1 cellular context compared by ENCODE assay signal in the genomic region with DNA sequence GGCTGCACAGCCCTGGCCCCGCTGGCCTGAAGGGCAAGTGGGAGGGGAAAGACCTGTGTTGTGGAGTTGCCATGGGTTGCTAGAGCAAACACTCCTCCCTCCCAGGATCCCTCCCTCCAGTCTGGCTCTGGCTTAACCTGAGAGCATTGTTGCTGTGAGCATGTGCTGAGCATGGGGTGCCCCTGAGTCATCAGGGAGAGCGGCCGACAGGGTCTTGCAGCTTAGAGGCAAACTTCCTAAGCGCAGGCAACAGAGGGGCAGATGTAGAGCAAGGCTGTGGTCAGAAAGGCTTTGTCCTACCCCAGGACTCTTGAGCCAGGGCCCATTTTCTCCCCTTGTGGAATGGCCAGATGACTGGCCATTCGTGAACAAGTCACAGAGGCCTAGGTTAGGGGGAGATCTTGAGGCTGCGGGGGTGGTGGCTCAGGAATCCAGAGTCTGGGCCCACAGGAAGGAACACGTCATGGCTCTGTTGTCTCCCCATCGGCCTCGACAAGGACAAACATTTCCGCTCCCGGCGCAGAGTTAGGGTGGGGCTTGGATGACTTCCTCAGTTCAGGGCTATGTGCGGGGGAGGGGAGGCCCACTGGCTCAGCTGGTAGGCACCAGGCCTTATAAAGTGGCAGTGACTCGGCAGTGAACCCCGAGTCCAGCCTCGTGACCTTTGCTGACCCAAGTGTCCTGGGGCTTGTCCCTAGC.
TF ChIP-seq lines count a peak whose summit lies in the region.

No MANE protein-coding gene starts in this region.

TF ChIP-seq in K562, 482 proteins besides CTCF, POLR2A, EP300 and RAD21 (continued from another document and continues in another):
- TF ChIP-seq, protein P1, sequence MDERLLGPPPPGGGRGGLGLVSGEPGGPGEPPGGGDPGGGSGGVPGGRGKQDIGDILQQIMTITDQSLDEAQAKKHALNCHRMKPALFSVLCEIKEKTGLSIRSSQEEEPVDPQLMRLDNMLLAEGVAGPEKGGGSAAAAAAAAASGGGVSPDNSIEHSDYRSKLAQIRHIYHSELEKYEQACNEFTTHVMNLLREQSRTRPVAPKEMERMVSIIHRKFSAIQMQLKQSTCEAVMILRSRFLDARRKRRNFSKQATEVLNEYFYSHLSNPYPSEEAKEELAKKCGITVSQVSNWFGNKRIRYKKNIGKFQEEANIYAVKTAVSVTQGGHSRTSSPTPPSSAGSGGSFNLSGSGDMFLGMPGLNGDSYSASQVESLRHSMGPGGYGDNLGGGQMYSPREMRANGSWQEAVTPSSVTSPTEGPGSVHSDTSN (CRISPR knock-in tag; IDR thresholded peaks at IDR 0.05; ENCODE audit: low read depth): no peak
- TF ChIP-seq, protein P1 (tag; conservative IDR thresholded peaks at IDR 0.05; ENCODE audit: low read depth): no peak; the same call in 1 of the 2 replicates
- TF ChIP-seq SMAD2 (IDR thresholded peaks at IDR 0.05; ENCODE audit: low read depth, low read length) (no peak), CBX1 (IDR thresholded peaks at IDR 0.05; ENCODE audit: low read depth) (no peak), L3MBTL2 (IDR thresholded peaks at IDR 0.05) (peak; percentile 99), ZNF133 (CRISPR knock-in tag; IDR thresholded peaks at IDR 0.05) (no peak), HDAC3 (IDR thresholded peaks at IDR 0.05; ENCODE audit: borderline replicate concordance, partially characterized antibody) (no peak), CHD4 (IDR thresholded peaks at IDR 0.05; ENCODE audit: insufficient read depth, insufficient replicate concordance, low read depth, low read length, poor library complexity, severe bottlenecking) (no peak), NR2C1 (IDR thresholded peaks at IDR 0.05) (no peak), NR2C1 (tag; IDR thresholded peaks at IDR 0.05) (peak; percentile 54), FOXA3 (CRISPR knock-in tag; conservative IDR thresholded peaks at IDR 0.05 in 1 of 2, IDR thresholded peaks at IDR 0.05 in 1 of 2) (peak in 1 of 2 experiments; percentile 86; a peak in 3 of 4 replicates), NR3C1 (CRISPR knock-in tag; IDR thresholded peaks at IDR 0.05) (no peak), ESRRA (IDR thresholded peaks at IDR 0.05; ENCODE audit: borderline replicate concordance, low read depth) (peak; percentile 92), KDM5B (IDR thresholded peaks at IDR 0.05; ENCODE audit: insufficient replicate concordance, low read depth, low read length) (peak; percentile 74), GABPB2 (CRISPR knock-in tag; conservative IDR thresholded peaks at IDR 0.05) (no peak), ZNF785 (CRISPR knock-in tag; IDR thresholded peaks at IDR 0.05) (no peak), CBX8 (IDR thresholded peaks at IDR 0.05; ENCODE audit: borderline replicate concordance, extremely low read depth, low read depth, low read length, poor library complexity, severe bottlenecking) (no peak), HDAC1 (IDR thresholded peaks at IDR 0.05) (peak in 1 of 2 experiments; percentile 78; a peak in 2 of 4 replicates), HNRNPL (IDR thresholded peaks at IDR 0.05; ENCODE audit: low read depth, low read length) (peak; percentile 54; the same call in 1 of the 2 replicates), PCBP1 (IDR thresholded peaks at IDR 0.05; ENCODE audit: low read depth, low read length, poor library complexity, severe bottlenecking) (no peak), ZNF197 (CRISPR knock-in tag; IDR thresholded peaks at IDR 0.05; ENCODE audit: low read depth) (peak; percentile 95), SREBF1 (IDR thresholded peaks at IDR 0.05; ENCODE audit: borderline replicate concordance, low read depth, low read length) (no peak), GATA2 (CRISPR knock-in tag; IDR thresholded peaks at IDR 0.05) (no peak; the same call in 1 of the 2 replicates), NCOA1 (IDR thresholded peaks at IDR 0.05; ENCODE audit: low read depth) (peak; percentile 85), GATAD2A (IDR thresholded peaks at IDR 0.05) (peak; percentile 45), ZNF121 (CRISPR knock-in tag; conservative IDR thresholded peaks at IDR 0.05) (no peak), TAF7 (tag; IDR thresholded peaks at IDR 0.05) (no peak), ETS2 (tag; IDR thresholded peaks at IDR 0.05; ENCODE audit: borderline replicate concordance, poor library complexity, severe bottlenecking) (no peak), STAT5B (CRISPR knock-in tag; IDR thresholded peaks at IDR 0.05) (no peak), SMAD3 (CRISPR knock-in tag; conservative IDR thresholded peaks at IDR 0.05) (peak; percentile 88), NFXL1 (CRISPR knock-in tag; IDR thresholded peaks at IDR 0.05) (peak; percentile 73; the same call in 1 of the 2 replicates), SAP30 (IDR thresholded peaks at IDR 0.05; ENCODE audit: borderline replicate concordance, insufficient read depth, low read depth, low read length, poor library complexity, severe bottlenecking) (no peak), BMI1 (IDR thresholded peaks at IDR 0.05; ENCODE audit: low read length) (peak; percentile 88)
- TF ChIP-seq, protein P2, sequence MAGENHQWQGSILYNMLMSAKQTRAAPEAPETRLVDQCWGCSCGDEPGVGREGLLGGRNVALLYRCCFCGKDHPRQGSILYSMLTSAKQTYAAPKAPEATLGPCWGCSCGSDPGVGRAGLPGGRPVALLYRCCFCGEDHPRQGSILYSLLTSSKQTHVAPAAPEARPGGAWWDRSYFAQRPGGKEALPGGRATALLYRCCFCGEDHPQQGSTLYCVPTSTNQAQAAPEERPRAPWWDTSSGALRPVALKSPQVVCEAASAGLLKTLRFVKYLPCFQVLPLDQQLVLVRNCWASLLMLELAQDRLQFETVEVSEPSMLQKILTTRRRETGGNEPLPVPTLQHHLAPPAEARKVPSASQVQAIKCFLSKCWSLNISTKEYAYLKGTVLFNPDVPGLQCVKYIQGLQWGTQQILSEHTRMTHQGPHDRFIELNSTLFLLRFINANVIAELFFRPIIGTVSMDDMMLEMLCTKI (IDR thresholded peaks at IDR 0.05; ENCODE audit: partially characterized antibody): no peak
- TF ChIP-seq, protein P3, sequence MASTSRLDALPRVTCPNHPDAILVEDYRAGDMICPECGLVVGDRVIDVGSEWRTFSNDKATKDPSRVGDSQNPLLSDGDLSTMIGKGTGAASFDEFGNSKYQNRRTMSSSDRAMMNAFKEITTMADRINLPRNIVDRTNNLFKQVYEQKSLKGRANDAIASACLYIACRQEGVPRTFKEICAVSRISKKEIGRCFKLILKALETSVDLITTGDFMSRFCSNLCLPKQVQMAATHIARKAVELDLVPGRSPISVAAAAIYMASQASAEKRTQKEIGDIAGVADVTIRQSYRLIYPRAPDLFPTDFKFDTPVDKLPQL (IDR thresholded peaks at IDR 0.05; ENCODE audit: extremely low read depth, insufficient read length): no peak
- TF ChIP-seq, protein P4, sequence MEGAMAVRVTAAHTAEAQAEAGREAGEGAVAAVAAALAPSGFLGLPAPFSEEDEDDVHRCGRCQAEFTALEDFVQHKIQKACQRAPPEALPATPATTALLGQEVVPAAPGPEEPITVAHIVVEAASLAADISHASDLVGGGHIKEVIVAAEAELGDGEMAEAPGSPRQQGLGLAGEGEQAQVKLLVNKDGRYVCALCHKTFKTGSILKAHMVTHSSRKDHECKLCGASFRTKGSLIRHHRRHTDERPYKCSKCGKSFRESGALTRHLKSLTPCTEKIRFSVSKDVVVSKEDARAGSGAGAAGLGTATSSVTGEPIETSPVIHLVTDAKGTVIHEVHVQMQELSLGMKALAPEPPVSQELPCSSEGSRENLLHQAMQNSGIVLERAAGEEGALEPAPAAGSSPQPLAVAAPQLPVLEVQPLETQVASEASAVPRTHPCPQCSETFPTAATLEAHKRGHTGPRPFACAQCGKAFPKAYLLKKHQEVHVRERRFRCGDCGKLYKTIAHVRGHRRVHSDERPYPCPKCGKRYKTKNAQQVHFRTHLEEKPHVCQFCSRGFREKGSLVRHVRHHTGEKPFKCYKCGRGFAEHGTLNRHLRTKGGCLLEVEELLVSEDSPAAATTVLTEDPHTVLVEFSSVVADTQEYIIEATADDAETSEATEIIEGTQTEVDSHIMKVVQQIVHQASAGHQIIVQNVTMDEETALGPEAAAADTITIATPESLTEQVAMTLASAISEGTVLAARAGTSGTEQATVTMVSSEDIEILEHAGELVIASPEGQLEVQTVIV (CRISPR knock-in tag; IDR thresholded peaks at IDR 0.05; ENCODE audit: borderline replicate concordance): no peak
- TF ChIP-seq, protein P5, sequence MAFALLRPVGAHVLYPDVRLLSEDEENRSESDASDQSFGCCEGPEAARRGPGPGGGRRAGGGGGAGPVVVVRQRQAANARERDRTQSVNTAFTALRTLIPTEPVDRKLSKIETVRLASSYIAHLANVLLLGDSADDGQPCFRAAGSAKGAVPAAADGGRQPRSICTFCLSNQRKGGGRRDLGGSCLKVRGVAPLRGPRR (CRISPR knock-in tag; IDR thresholded peaks at IDR 0.05): no peak
- TF ChIP-seq, protein P6, sequence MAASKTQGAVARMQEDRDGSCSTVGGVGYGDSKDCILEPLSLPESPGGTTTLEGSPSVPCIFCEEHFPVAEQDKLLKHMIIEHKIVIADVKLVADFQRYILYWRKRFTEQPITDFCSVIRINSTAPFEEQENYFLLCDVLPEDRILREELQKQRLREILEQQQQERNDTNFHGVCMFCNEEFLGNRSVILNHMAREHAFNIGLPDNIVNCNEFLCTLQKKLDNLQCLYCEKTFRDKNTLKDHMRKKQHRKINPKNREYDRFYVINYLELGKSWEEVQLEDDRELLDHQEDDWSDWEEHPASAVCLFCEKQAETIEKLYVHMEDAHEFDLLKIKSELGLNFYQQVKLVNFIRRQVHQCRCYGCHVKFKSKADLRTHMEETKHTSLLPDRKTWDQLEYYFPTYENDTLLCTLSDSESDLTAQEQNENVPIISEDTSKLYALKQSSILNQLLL (CRISPR knock-in tag; IDR thresholded peaks at IDR 0.05; ENCODE audit: borderline replicate concordance): no peak
- TF ChIP-seq, protein P7, sequence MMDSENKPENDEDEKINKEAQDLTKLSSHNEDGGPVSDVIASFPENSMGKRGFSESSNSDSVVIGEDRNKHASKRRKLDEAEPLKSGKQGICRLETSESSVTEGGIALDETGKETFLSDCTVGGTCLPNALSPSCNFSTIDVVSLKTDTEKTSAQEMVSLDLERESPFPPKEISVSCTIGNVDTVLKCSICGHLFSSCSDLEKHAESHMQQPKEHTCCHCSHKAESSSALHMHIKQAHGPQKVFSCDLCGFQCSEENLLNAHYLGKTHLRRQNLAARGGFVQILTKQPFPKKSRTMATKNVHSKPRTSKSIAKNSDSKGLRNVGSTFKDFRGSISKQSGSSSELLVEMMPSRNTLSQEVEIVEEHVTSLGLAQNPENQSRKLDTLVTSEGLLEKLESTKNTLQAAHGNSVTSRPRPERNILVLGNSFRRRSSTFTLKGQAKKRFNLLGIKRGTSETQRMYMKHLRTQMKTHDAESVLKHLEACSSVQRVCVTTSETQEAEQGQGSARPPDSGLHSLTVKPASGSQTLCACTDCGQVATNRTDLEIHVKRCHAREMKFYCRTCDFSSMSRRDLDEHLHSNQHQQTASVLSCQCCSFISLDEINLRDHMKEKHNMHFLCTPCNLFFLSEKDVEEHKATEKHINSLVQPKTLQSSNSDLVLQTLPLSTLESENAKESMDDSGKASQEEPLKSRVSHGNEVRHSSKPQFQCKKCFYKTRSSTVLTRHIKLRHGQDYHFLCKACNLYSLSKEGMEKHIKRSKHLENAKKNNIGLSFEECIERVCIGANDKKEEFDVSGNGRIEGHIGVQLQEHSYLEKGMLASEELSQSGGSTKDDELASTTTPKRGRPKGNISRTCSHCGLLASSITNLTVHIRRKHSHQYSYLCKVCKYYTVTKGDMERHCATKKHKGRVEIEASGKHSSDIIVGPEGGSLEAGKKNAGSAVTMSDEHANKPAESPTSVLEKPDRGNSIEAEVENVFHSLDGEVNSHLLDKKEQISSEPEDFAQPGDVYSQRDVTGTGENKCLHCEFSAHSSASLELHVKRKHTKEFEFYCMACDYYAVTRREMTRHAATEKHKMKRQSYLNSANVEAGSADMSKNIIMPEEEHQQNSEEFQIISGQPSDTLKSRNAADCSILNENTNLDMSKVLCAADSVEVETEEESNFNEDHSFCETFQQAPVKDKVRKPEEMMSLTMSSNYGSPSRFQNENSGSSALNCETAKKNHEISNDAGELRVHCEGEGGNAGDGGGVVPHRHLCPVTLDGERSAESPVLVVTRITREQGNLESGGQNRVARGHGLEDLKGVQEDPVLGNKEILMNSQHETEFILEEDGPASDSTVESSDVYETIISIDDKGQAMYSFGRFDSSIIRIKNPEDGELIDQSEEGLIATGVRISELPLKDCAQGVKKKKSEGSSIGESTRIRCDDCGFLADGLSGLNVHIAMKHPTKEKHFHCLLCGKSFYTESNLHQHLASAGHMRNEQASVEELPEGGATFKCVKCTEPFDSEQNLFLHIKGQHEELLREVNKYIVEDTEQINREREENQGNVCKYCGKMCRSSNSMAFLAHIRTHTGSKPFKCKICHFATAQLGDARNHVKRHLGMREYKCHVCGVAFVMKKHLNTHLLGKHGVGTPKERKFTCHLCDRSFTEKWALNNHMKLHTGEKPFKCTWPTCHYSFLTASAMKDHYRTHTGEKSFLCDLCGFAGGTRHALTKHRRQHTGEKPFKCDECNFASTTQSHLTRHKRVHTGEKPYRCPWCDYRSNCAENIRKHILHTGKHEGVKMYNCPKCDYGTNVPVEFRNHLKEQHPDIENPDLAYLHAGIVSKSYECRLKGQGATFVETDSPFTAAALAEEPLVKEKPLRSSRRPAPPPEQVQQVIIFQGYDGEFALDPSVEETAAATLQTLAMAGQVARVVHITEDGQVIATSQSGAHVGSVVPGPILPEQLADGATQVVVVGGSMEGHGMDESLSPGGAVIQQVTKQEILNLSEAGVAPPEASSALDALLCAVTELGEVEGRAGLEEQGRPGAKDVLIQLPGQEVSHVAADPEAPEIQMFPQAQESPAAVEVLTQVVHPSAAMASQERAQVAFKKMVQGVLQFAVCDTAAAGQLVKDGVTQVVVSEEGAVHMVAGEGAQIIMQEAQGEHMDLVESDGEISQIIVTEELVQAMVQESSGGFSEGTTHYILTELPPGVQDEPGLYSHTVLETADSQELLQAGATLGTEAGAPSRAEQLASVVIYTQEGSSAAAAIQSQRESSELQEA (IDR thresholded peaks at IDR 0.05; ENCODE audit: low read depth): no peak
- TF ChIP-seq, protein P8, sequence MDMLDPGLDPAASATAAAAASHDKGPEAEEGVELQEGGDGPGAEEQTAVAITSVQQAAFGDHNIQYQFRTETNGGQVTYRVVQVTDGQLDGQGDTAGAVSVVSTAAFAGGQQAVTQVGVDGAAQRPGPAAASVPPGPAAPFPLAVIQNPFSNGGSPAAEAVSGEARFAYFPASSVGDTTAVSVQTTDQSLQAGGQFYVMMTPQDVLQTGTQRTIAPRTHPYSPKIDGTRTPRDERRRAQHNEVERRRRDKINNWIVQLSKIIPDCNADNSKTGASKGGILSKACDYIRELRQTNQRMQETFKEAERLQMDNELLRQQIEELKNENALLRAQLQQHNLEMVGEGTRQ (CRISPR knock-in tag; IDR thresholded peaks at IDR 0.05): no peak
